Comparison of ENCODE assay signal across 19 cellular contexts in the genomic region with DNA sequence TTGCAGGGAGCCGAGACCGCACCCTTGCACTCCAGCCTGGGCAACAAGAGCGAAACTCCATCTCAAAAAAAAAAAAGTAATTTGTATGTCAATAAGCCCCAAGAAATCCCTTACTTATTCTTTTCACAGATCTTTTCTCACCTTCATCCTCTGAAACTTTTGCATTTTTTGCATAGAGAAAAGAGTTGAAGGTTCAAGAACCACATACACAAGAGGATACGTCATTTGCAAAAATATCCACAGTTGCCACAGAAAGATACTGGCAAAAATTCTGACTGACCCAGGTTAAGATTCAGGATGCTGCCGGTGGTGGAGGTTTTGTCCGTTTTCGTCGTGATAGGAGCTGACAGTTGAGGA.
A peak's percentile ranks its signal among the peaks of the same experiment; 100 is the strongest.
DNase-seq lines count a peak whose midpoint lies in the region; ATAC-seq and TF ChIP-seq lines count a peak whose summit lies in the region.
"Had no signal": no experiment of that assay in that cellular context is flagged by ENCODE, and none has a peak within 500 bp of the region (broad histone marks: within the 10 kb centered on the region; RNA-seq: fewer than 3 reads in every experiment).

No MANE protein-coding gene starts in this region.

- H2AFZ ChIP-seq in MM.1S (ENCODE audit: low read length), result no peak overlapping the region

- no peak overlapping the region for H4K8ac ChIP-seq in mesendoderm (ENCODE audit: low read depth, low read length)

- H2AK5ac ChIP-seq in mesendoderm (ENCODE audit: low read length), result no peak overlapping the region

- no peak overlapping the region for H3K23ac ChIP-seq in mesendoderm (ENCODE audit: low read length)

- H3K4me3 Mint-ChIP-seq in naive B cell, result peak overlapping the region; percentile 44 to 89 (median 74)
- no peak overlapping the region for H3K4me3 Mint-ChIP-seq in activated T-helper 17 cell treated with anti-CD3 and anti-CD28 coated beads, Interleukin-2, amount 50 U/mL, for 72 hours
- H3K4me3 Mint-ChIP-seq: activated CD4-positive, alpha-beta memory T cell treated with anti-CD3 and anti-CD28 coated beads, Interleukin-2, amount 10 ng/mL, durations not matched to agents 7 days and 5 days; stimulated activated naive CD8-positive, alpha-beta T cell treated with anti-CD3 and anti-CD28 coated beads, Interleukin-15, Interleukin-2, amounts not matched to agents 100 ng/mL and 50 ng/mL, for 24 hours had no signal

- no peak overlapping the region for H2BK120ac ChIP-seq in mesendoderm (ENCODE audit: low read depth, low read length)

- H3K27ac Mint-ChIP-seq in naive B cell, result peak overlapping the region; percentile 2 to 95 (median 86)
- H3K27ac Mint-ChIP-seq in activated T-helper 17 cell treated with anti-CD3 and anti-CD28 coated beads, Interleukin-2, amount 50 U/mL, for 72 hours, result no peak overlapping the region
- H3K27ac Mint-ChIP-seq: activated CD4-positive, alpha-beta memory T cell treated with anti-CD3 and anti-CD28 coated beads, Interleukin-2, amount 10 ng/mL, durations not matched to agents 7 days and 5 days had no signal

- no peaks in the 10 kb centered on the region for H3K9me2 ChIP-seq in MM.1S (replicated peaks; ENCODE audit: insufficient read depth, low read length)

- no peak overlapping the region for H4K5ac ChIP-seq in mesendoderm (ENCODE audit: low read length)

- H3K9ac ChIP-seq in MM.1S (ENCODE audit: low read length), result peak overlapping the region; percentile 54
- no peak overlapping the region for H3K9ac ChIP-seq in mesendoderm (ENCODE audit: low read length)

- peaks cover 5 to 24% of the 10 kb centered on the region in 2 donors for H3K36me3 Mint-ChIP-seq in naive B cell
- H3K36me3 Mint-ChIP-seq in activated T-helper 17 cell treated with anti-CD3 and anti-CD28 coated beads, Interleukin-2, amount 50 U/mL, for 72 hours (ENCODE audit: low read depth), result peaks cover 69% of the 10 kb centered on the region

- peak overlapping the region; percentile 26; the same call in 1 of the 2 replicates for H3K4me3 ChIP-seq in GM12864 (ENCODE audit: low read depth, low read length)
- H3K4me3 ChIP-seq in MM.1S (ENCODE audit: low read length), result peak overlapping the region; percentile 41
- no peak overlapping the region for H3K4me3 ChIP-seq in mesendoderm (ENCODE audit: low read length)
- H3K4me3 ChIP-seq: ovary, SJCRH30, skin epidermis had no signal

- TF ChIP-seq CTCF in GM12864 (IDR thresholded peaks at IDR 0.05; ENCODE audit: low read depth, low read length, missing control alignments), result no peak
- no peak for TF ChIP-seq CTCF in MM.1S (IDR thresholded peaks at IDR 0.05; ENCODE audit: low read length)

- H3K9me3 ChIP-seq in MM.1S (replicated peaks; ENCODE audit: insufficient read depth, low read length), result no peaks in the 10 kb centered on the region
- H3K9me3 ChIP-seq: ovary, SJCRH30 had no signal

- no peaks in the 10 kb centered on the region for H4K20me1 ChIP-seq in MM.1S (ENCODE audit: insufficient read depth, low read length)

- H3K18ac ChIP-seq in mesendoderm (ENCODE audit: low read length), result no peak overlapping the region

- H3K27me3 ChIP-seq in MM.1S (replicated peaks; ENCODE audit: insufficient read depth, low read length) (no peaks in the 10 kb centered on the region), mesendoderm (ENCODE audit: insufficient read depth, low read length, poor library complexity) (no peaks in the 10 kb centered on the region)
- H3K27me3 ChIP-seq: ovary, SJCRH30 had no signal

- no peaks in the 10 kb centered on the region for H3K79me1 ChIP-seq in mesendoderm (ENCODE audit: low read length)

- H2BK5ac ChIP-seq in mesendoderm (ENCODE audit: low read length), result no peak overlapping the region

- peak overlapping the region; percentile 94 for H3K4me2 ChIP-seq in MM.1S (ENCODE audit: low read depth, low read length)
- no peak overlapping the region for H3K4me2 ChIP-seq in mesendoderm (ENCODE audit: low read length)

- no peak overlapping the region for H3K56ac ChIP-seq in mesendoderm (ENCODE audit: low read length)

- DNase-seq in GM12864 (ENCODE audit: low read depth), result no peak
- peak; percentile 15 for DNase-seq in MM.1S
- peak; percentile 3 for DNase-seq in naive B cell
- DNase-seq in NCI-H2107 (lab: John Stamatoyannopoulos, UW), result no peak
- no peak for DNase-seq in mesendoderm
- DNase-seq: activated CD4-positive, alpha-beta memory T cell treated with anti-CD3 and anti-CD28 coated beads, Interleukin-2, amount 10 ng/mL, durations not matched to agents 7 days and 5 days; anterior cingulate cortex; Calu3; erythroblast; GF-D8; islet precursor cell; mesenchymal stem cell; ovary had no signal

- H3K27ac ChIP-seq in MM.1S (ENCODE audit: low read length) (peak overlapping the region; percentile 92), mesendoderm (ENCODE audit: low read depth, low read length) (no peak overlapping the region)
- H3K27ac ChIP-seq: ovary, SJCRH30 had no signal

- 0 out of 2 replicates have a peak, but pooled peaks cover 9% of the 10 kb centered on the region for H3K36me3 ChIP-seq in MM.1S (replicated peaks; ENCODE audit: insufficient read depth, low read length)
- H3K36me3 ChIP-seq in mesendoderm (ENCODE audit: control insufficient read depth, insufficient read depth, low read length), result peaks cover 5% of the 10 kb centered on the region
- H3K36me3 ChIP-seq: ovary had no signal

- peaks cover 32% of the 10 kb centered on the region for H3F3A ChIP-seq in MM.1S (ENCODE audit: insufficient read depth, low read length)

- H3K4ac ChIP-seq in mesendoderm (ENCODE audit: low read depth, low read length), result no peak overlapping the region

- H3K9me3 Mint-ChIP-seq in naive B cell, result no peaks in the 10 kb centered on the region
- no peaks in the 10 kb centered on the region for H3K9me3 Mint-ChIP-seq in activated T-helper 17 cell treated with anti-CD3 and anti-CD28 coated beads, Interleukin-2, amount 50 U/mL, for 72 hours
- H3K9me3 Mint-ChIP-seq: activated CD4-positive, alpha-beta memory T cell treated with anti-CD3 and anti-CD28 coated beads, Interleukin-2, amount 10 ng/mL, durations not matched to agents 7 days and 5 days; stimulated activated naive CD8-positive, alpha-beta T cell treated with anti-CD3 and anti-CD28 coated beads, Interleukin-15, Interleukin-2, amounts not matched to agents 100 ng/mL and 50 ng/mL, for 24 hours had no signal

- ATAC-seq in GM21737 (IDR thresholded peaks at IDR 0.05; ENCODE audit: unreplicated experiment), result peak; percentile 2
- no peak for ATAC-seq in naive B cell (ENCODE audit: low read depth in 2 of 2)
- ATAC-seq in activated T-helper 17 cell treated with anti-CD3 and anti-CD28 coated beads, Interleukin-2, amount 50 U/mL, for 72 hours (replicated peaks), result no peak
- no peak for ATAC-seq in HG02571 (IDR thresholded peaks at IDR 0.05; ENCODE audit: unreplicated experiment)

- no CpG with 5 or more reads among the region's 8 CpGs for WGBS in mesendoderm (ENCODE audit: extremely low coverage, insufficient coverage, low lambda C conversion rate)

- H2BK15ac ChIP-seq in mesendoderm (replicated peaks; ENCODE audit: low read depth), result no peak overlapping the region

- H3K79me2 ChIP-seq in MM.1S (ENCODE audit: low read length) (peaks cover 91% of the 10 kb centered on the region), mesendoderm (ENCODE audit: control insufficient read depth, insufficient read depth, low read length) (no peaks in the 10 kb centered on the region)

- no peaks in the 10 kb centered on the region for H3K27me3 Mint-ChIP-seq in naive B cell
- no peaks in the 10 kb centered on the region for H3K27me3 Mint-ChIP-seq in activated T-helper 17 cell treated with anti-CD3 and anti-CD28 coated beads, Interleukin-2, amount 50 U/mL, for 72 hours
- H3K27me3 Mint-ChIP-seq: activated CD4-positive, alpha-beta memory T cell treated with anti-CD3 and anti-CD28 coated beads, Interleukin-2, amount 10 ng/mL, durations not matched to agents 7 days and 5 days; stimulated activated naive CD8-positive, alpha-beta T cell treated with anti-CD3 and anti-CD28 coated beads, Interleukin-15, Interleukin-2, amounts not matched to agents 100 ng/mL and 50 ng/mL, for 24 hours had no signal

- peaks cover 69 to 83% (median 82%) of the 10 kb centered on the region in 3 donors for H3K4me1 Mint-ChIP-seq in naive B cell
- peaks cover 20% of the 10 kb centered on the region for H3K4me1 Mint-ChIP-seq in activated T-helper 17 cell treated with anti-CD3 and anti-CD28 coated beads, Interleukin-2, amount 50 U/mL, for 72 hours

- H3K4me1 ChIP-seq in MM.1S (ENCODE audit: low read length) (peaks cover 64% of the 10 kb centered on the region), mesendoderm (ENCODE audit: control insufficient read depth, low read depth, low read length) (no peaks in the 10 kb centered on the region)

Comparison
In these comparisons a context has a peak if more than half of its experiments do, and no peak if none do; other contexts are left out.
1. DNase-seq: peak in MM.1S (single experiment) and naive B cell (single experiment); none in GM12864 (single experiment), NCI-H2107 (single experiment) and mesendoderm (single experiment).